15 cellular contexts compared by ENCODE assay signal in genomic region chr17:72900542-72900941, GRCh38.
"Had no signal": no experiment of that assay in that cellular context is flagged by ENCODE, and none has a peak within 500 bp of the region (broad histone marks: within the 10 kb centered on the region; RNA-seq: fewer than 3 reads in every experiment).

No MANE protein-coding gene starts in this region.

- H3K4me3 ChIP-seq: ovary, thyroid gland, uterus had no signal

- H3K36me3 Mint-ChIP-seq: activated CD8-positive, alpha-beta memory T cell treated with anti-CD3 and anti-CD28 coated beads, Interleukin-2, amount 10 ng/mL, durations not matched to agents 7 days and 5 days had no signal

- H3K4me1 ChIP-seq: thyroid gland, uterus had no signal

- H3K27me3 ChIP-seq: brain microvascular endothelial cell, ovary, thyroid gland, uterus had no signal

- H3K9me3 ChIP-seq: ovary, thyroid gland, uterus had no signal

- H3K36me3 ChIP-seq: brain microvascular endothelial cell, ovary, thyroid gland, uterus had no signal

- H3K27ac Mint-ChIP-seq: activated B cell treated with CpG ODN at 0.5 μM for 24 hours; activated CD8-positive, alpha-beta memory T cell treated with anti-CD3 and anti-CD28 coated beads, Interleukin-2, amount 10 ng/mL, durations not matched to agents 7 days and 5 days; activated naive CD8-positive, alpha-beta T cell; activated T-cell treated with anti-CD3 and anti-CD28 coated beads, Interleukin-2, amount 50 U/mL, for 24 hours; effector memory CD8-positive, alpha-beta T cell had no signal

- DNase-seq: activated B cell treated with CpG ODN at 0.5 μM for 24 hours; activated CD8-positive, alpha-beta memory T cell treated with anti-CD3 and anti-CD28 coated beads, Interleukin-2, amount 10 ng/mL, durations not matched to agents 7 days and 5 days; activated effector memory CD4-positive, alpha-beta T cell treated with anti-CD3 and anti-CD28 coated beads, Interleukin-2, amount 50 U/mL, for 16 hours; activated T-cell treated with anti-CD3 and anti-CD28 coated beads, Interleukin-2, amount 50 U/mL, for 24 hours; amygdala; brain microvascular endothelial cell; effector memory CD8-positive, alpha-beta T cell; hippocampal formation; mesendoderm; ovary; stimulated activated CD4-positive, alpha-beta T cell treated with anti-CD3 and anti-CD28 coated beads, Interleukin-4, amount 100 ng/mL, for 4 hours; thyroid gland; uterus had no signal

- H3K4me1 Mint-ChIP-seq: activated B cell treated with CpG ODN at 0.5 μM for 24 hours; activated CD8-positive, alpha-beta memory T cell treated with anti-CD3 and anti-CD28 coated beads, Interleukin-2, amount 10 ng/mL, durations not matched to agents 7 days and 5 days had no signal

- H3K4me3 Mint-ChIP-seq: activated B cell treated with CpG ODN at 0.5 μM for 24 hours; activated CD8-positive, alpha-beta memory T cell treated with anti-CD3 and anti-CD28 coated beads, Interleukin-2, amount 10 ng/mL, durations not matched to agents 7 days and 5 days; activated naive CD8-positive, alpha-beta T cell; activated T-cell treated with anti-CD3 and anti-CD28 coated beads, Interleukin-2, amount 50 U/mL, for 24 hours; effector memory CD8-positive, alpha-beta T cell; nephron had no signal

- H3K9me3 Mint-ChIP-seq: activated B cell treated with CpG ODN at 0.5 μM for 24 hours; activated T-cell treated with anti-CD3 and anti-CD28 coated beads, Interleukin-2, amount 50 U/mL, for 24 hours; effector memory CD8-positive, alpha-beta T cell had no signal

- ATAC-seq: activated CD8-positive, alpha-beta memory T cell treated with anti-CD3 and anti-CD28 coated beads, Interleukin-2, amount 10 ng/mL, durations not matched to agents 7 days and 5 days; effector memory CD8-positive, alpha-beta T cell had no signal

- H3K27me3 Mint-ChIP-seq: activated B cell treated with CpG ODN at 0.5 μM for 24 hours; activated CD8-positive, alpha-beta memory T cell treated with anti-CD3 and anti-CD28 coated beads, Interleukin-2, amount 10 ng/mL, durations not matched to agents 7 days and 5 days; activated naive CD8-positive, alpha-beta T cell; activated T-cell treated with anti-CD3 and anti-CD28 coated beads, Interleukin-2, amount 50 U/mL, for 24 hours; effector memory CD8-positive, alpha-beta T cell had no signal

- H3K27ac ChIP-seq: brain microvascular endothelial cell, ovary, thyroid gland, uterus had no signal
